2 cellular contexts compared by ENCODE assay signal in genomic region chr22:25161916-25162530, GRCh38.
TF ChIP-seq lines count a peak whose summit lies in the region.

No MANE protein-coding gene starts in this region.

TF ChIP-seq in HEK293, 187 proteins besides CTCF, POLR2A, EP300 and RAD21:
- TF ChIP-seq GLIS1 (tag by site-specific recombination; IDR thresholded peaks at IDR 0.05) (peak; percentile 31; the same call in 1 of the 2 replicates), SCRT1 (tag by site-specific recombination; IDR thresholded peaks at IDR 0.05; ENCODE audit: borderline replicate concordance) (no peak)

TF ChIP-seq in K562, 482 proteins besides CTCF, POLR2A, EP300 and RAD21:
- no peak for TF ChIP-seq DNMT1 (IDR thresholded peaks at IDR 0.05)
- TF ChIP-seq RBM25 (IDR thresholded peaks at IDR 0.05; ENCODE audit: low read depth, low read length, severe bottlenecking): peak; percentile 83
